ENCODE assay signal across 8 cellular contexts in genomic region chr22:20285706-20286363, GRCh38. TPM values are rescaled to one million over a fixed set of nuclear protein-coding genes. Genes with fewer than 3 reads are reported as not detected.
DNase-seq lines count a peak whose midpoint lies in the region; ATAC-seq, FAIRE-seq and TF ChIP-seq lines count a peak whose summit lies in the region.
"Not testable (repeated sequence)": the region's sequence is repeated elsewhere in the genome, so short reads cannot be mapped to it uniquely, and the experiment has no call there.

No MANE protein-coding gene starts in this region.

- not testable (repeated sequence) for H3K27me3 Mint-ChIP-seq in activated T-cell treated with anti-CD3 and anti-CD28 coated beads, Interleukin-2, amount 50 U/mL, for 4 hours (ENCODE audit: low read depth)

- not testable (repeated sequence) for H2AFZ ChIP-seq in smooth muscle cell (ENCODE audit: low read depth)

- H3K4me1 ChIP-seq in smooth muscle cell (ENCODE audit: low read depth); upper lobe of left lung: not testable (repeated sequence)

- H3K27me3 ChIP-seq in MG63; smooth muscle cell (ENCODE audit: low read depth); upper lobe of left lung: not testable (repeated sequence)

- FAIRE-seq in G401.6 (lab: Jason Lieb, UNC) = peak; percentile 19

- H4K20me1 ChIP-seq in smooth muscle cell (ENCODE audit: low read depth) = not testable (repeated sequence)

- H3K9me3 Mint-ChIP-seq in activated T-cell treated with anti-CD3 and anti-CD28 coated beads, Interleukin-2, amount 50 U/mL, for 4 hours = not testable (repeated sequence)

- DNase-seq in MG63 (peak; percentile 51), SK-MEL-5 (ENCODE audit: low read depth, low spot score) (peak; percentile 66), kidney tubule cell (ENCODE audit: low spot score) (peak; percentile 64), smooth muscle cell (lab: John Stamatoyannopoulos, UW; ENCODE audit: unreplicated experiment) (peak; percentile 53), upper lobe of left lung (peak; percentile 79 to 95)
- DNase-seq in activated T-cell treated with anti-CD3 and anti-CD28 coated beads, Interleukin-2, amount 50 U/mL, for 4 hours = peak; percentile 74
- peak; percentile 64 for DNase-seq in effector CD8-positive, alpha-beta T cell (lab: John Stamatoyannopoulos, UW)

- not testable (repeated sequence) for H3K9me3 ChIP-seq in MG63; smooth muscle cell (replicated peaks; ENCODE audit: low read depth); upper lobe of left lung

- WGBS in smooth muscle cell (ENCODE audit: low lambda C conversion rate) = 15% methylated on average over 7 of the region's 10 CpGs
- 0% methylated on average over 3 of the region's 10 CpGs; no CpG with 5 or more reads in 1 of the 2 donors for WGBS in upper lobe of left lung, 2 donors

- H3K36me3 Mint-ChIP-seq in activated T-cell treated with anti-CD3 and anti-CD28 coated beads, Interleukin-2, amount 50 U/mL, for 4 hours (ENCODE audit: insufficient read depth) = not testable (repeated sequence)

- not testable (repeated sequence) for TF ChIP-seq EP300 in upper lobe of left lung (IDR thresholded peaks at IDR 0.05)

- peak; percentile 86 to 92 for ATAC-seq in activated T-cell treated with anti-CD3 and anti-CD28 coated beads, Interleukin-2, amount 50 U/mL, for 4 hours
- peak; percentile 83 to 88 for ATAC-seq in upper lobe of left lung (ENCODE audit: low FRiP score in 2 of 2)

- H3K4me2 ChIP-seq in smooth muscle cell = not testable (repeated sequence)

- not testable (repeated sequence) for H3F3A ChIP-seq in smooth muscle cell (ENCODE audit: low read depth)

- not testable (repeated sequence) for H3K36me3 ChIP-seq in MG63; smooth muscle cell (ENCODE audit: low read depth); upper lobe of left lung

- H3K79me2 ChIP-seq in smooth muscle cell (ENCODE audit: low read depth) = not testable (repeated sequence)

- TF ChIP-seq POLR2A in upper lobe of left lung (IDR thresholded peaks at IDR 0.05) = not testable (repeated sequence)

- not testable (repeated sequence) for H3K4me1 Mint-ChIP-seq in activated T-cell treated with anti-CD3 and anti-CD28 coated beads, Interleukin-2, amount 50 U/mL, for 4 hours (ENCODE audit: low read depth)

- H3K27ac ChIP-seq in smooth muscle cell (ENCODE audit: low read depth); upper lobe of left lung: not testable (repeated sequence)

- H3K4me3 ChIP-seq in MG63, smooth muscle cell, upper lobe of left lung: not testable (repeated sequence)

- TF ChIP-seq CTCF in smooth muscle cell (IDR thresholded peaks at IDR 0.05; ENCODE audit: borderline replicate concordance, insufficient read depth, poor library complexity, severe bottlenecking) = peak; percentile 86
- peak; percentile 46 to 88 (median 78) for TF ChIP-seq CTCF in upper lobe of left lung (IDR thresholded peaks at IDR 0.05)

- in situ Hi-C loops in SK-MEL-5 (cut with HindIII; ENCODE audit: low pct_unique_long_range_greater_than_20kb, low sequenced_read_pairs) = not testable (repeated sequence)

- H3K4me3 Mint-ChIP-seq in activated T-cell treated with anti-CD3 and anti-CD28 coated beads, Interleukin-2, amount 50 U/mL, for 4 hours = not testable (repeated sequence)

- not testable (repeated sequence) for H3K9ac ChIP-seq in smooth muscle cell (ENCODE audit: low read depth)

RNA-seq across cellular contexts. Expression of gene RTN4R, which starts 17.7 kb away (rescaled TPM):
- total RNA-seq in MG63 (2014; rRNA removed; shearing (Covaris generic); ENCODE audit: low replicate concordance) = 0.10 and 5.7 TPM in 2 replicates
- 7.2 TPM in 2 replicates for total RNA-seq in SK-MEL-5 (2014; rRNA removed; shearing (Covaris generic))
- 23.5 and 25.3 TPM in 2 replicates for polyA plus RNA-seq in SK-MEL-5 (2015; cell fraction: cytosol; rRNA removed)
- polyA plus RNA-seq in SK-MEL-5 (2015; cell fraction: nucleus; rRNA removed) = 3.0 and 3.7 TPM in 2 replicates
- total RNA-seq in activated T-cell treated with anti-CD3 and anti-CD28 coated beads, Interleukin-2, amount 50 U/mL, for 4 hours = 1 to 10 TPM in 2 of 3 donors, under 1 TPM in 1; 0.89 to 1.4 (median 1.0) TPM
- total RNA-seq in smooth muscle cell = 1.8 and 3.9 TPM in 2 replicates
- 4.7 and 8.4 TPM in 2 replicates for polyA plus RNA-seq in smooth muscle cell
- 10 to 100 TPM in 2 of 6 donors, 1 to 10 TPM in 4; 2.6 to 13.0 (median 9.0) TPM for total RNA-seq in upper lobe of left lung

RNA-seq across cellular contexts. Expression of gene DGCR6L, which starts 34.0 kb away (rescaled TPM):
- 82.0 and 82.5 TPM in 2 replicates for total RNA-seq in MG63 (2014; rRNA removed; shearing (Covaris generic); ENCODE audit: low replicate concordance)
- total RNA-seq in SK-MEL-5 (2014; rRNA removed; shearing (Covaris generic)) = 44.5 and 48.3 TPM in 2 replicates
- polyA plus RNA-seq in SK-MEL-5 (2015; cell fraction: cytosol; rRNA removed) = 52.3 and 70.0 TPM in 2 replicates
- 23.4 and 37.0 TPM in 2 replicates for polyA plus RNA-seq in SK-MEL-5 (2015; cell fraction: nucleus; rRNA removed)
- total RNA-seq in activated T-cell treated with anti-CD3 and anti-CD28 coated beads, Interleukin-2, amount 50 U/mL, for 4 hours = 10 to 100 TPM; 30.3 to 38.1 (median 33.2) TPM
- total RNA-seq in smooth muscle cell (22.2 and 30.3 TPM in 2 replicates), upper lobe of left lung (10 to 100 TPM; 36.7 to 62.2 (median 41.9) TPM)
- polyA plus RNA-seq in smooth muscle cell = 74.8 and 77.6 TPM in 2 replicates
